Comparison of ENCODE assay signal across 14 cellular contexts in the genomic region with DNA sequence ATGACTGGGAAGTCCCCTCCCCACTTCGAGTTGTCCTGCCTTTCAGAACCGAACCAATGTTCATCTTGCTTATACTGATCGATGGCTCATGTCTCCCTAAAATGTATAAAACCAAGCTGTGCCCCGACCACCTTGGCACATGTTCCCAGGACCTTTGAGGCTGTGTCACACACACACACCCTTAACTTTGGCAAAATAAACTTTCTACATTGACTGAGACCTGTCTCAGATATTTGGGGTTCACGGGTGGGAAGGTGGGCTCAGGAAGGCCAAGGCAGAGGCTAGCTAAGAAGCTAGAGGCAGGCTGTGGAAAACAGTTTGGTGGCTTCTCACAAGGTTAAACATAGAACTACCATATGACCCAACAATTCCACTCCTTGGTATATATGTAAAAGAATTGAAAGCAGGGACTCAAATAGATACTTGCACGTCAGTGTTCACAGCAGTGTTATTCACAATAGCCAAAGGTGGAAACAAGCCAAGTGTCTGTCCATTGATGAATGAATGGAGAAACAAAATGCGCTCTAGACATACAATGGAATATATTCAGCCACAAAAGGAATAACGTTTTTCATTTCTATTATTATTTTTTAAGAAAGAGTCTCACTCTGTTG.
DNase-seq lines count a peak whose midpoint lies in the region; ATAC-seq lines count a peak whose summit lies in the region.
"Had no signal": no experiment of that assay in that cellular context is flagged by ENCODE, and none has a peak within 500 bp of the region (broad histone marks: within the 10 kb centered on the region; RNA-seq: fewer than 3 reads in every experiment).

No MANE protein-coding gene starts in this region.

- DNase-seq in foreskin melanocyte (peak; percentile 42), GM19240 (ENCODE audit: insufficient read length, low spot score) (no peak), HUDEP-2 (lab: John Stamatoyannopoulos, UW; ENCODE audit: unreplicated experiment in 76 of 76) (no peak), NCI-H345 (lab: John Stamatoyannopoulos, UW) (no peak)
- DNase-seq: esophagus squamous epithelium, KBM-7, NCI-H1436, NCI-H510A treated with DMSO at 0.1 percent for 48 hours, T-helper 2 cell, testis had no signal

- ATAC-seq in GM18498 (IDR thresholded peaks at IDR 0.05; ENCODE audit: unreplicated experiment) = peak; percentile 57
- ATAC-seq in GM18909 (IDR thresholded peaks at IDR 0.05; ENCODE audit: poor library complexity, unreplicated experiment) = peak; percentile 56
- ATAC-seq in HG03066 (IDR thresholded peaks at IDR 0.05; ENCODE audit: low read depth, unreplicated experiment) = peak; percentile 57
- ATAC-seq in HG03280 (IDR thresholded peaks at IDR 0.05; ENCODE audit: unreplicated experiment) = no peak
